Comparison of ENCODE assay signal across 29 cellular contexts in the genomic region with DNA sequence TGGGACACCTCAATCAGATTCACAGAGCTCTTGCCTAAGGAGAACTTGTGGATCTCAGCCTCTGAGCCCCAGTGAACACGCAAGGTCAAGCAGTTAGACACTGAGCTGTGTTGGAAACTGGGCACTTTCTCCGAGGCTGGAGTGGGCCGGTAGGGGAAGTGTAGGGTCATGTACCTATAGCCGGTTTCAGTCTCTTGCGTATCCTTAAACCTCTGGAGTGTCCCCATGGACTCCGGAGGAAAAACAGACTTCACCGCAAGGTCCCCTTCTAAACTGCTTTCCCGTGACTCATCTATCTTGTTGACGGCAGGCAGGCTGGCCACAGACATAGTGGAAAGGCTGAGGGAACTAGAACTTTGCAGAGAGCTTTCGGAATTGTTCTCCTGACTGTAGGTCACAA. TPM values are rescaled to one million over a fixed set of nuclear protein-coding genes. Genes with fewer than 3 reads are reported as not detected.
"Had no signal": no experiment of that assay in that cellular context is flagged by ENCODE, and none has a peak within 500 bp of the region (broad histone marks: within the 10 kb centered on the region; RNA-seq: fewer than 3 reads in every experiment).

No MANE protein-coding gene starts in this region.

- H3K36me3 ChIP-seq: colonic mucosa had no signal

- H3K27me3 ChIP-seq: breast epithelium, colonic mucosa, dorsolateral prefrontal cortex, tibial nerve had no signal

- H3K4me3 ChIP-seq: breast epithelium, colonic mucosa, dorsolateral prefrontal cortex, mucosa of descending colon, tibial nerve had no signal

- H3K4me3 Mint-ChIP-seq: activated CD4-positive, alpha-beta T cell treated with anti-CD3 and anti-CD28 coated beads, Interleukin-2, amount 10 ng/mL, durations not matched to agents 7 days and 5 days; activated CD8-positive, alpha-beta memory T cell treated with anti-CD3 and anti-CD28 coated beads, Interleukin-2, amount 10 ng/mL, durations not matched to agents 7 days and 5 days; activated CD8-positive, alpha-beta T cell treated with anti-CD3 and anti-CD28 coated beads for 36 hours; activated naive CD4-positive, alpha-beta T cell treated with anti-CD3 and anti-CD28 coated beads, Interleukin-2, amount 50 U/mL, for 24 hours; activated T-helper 1 cell treated with anti-CD3 and anti-CD28 coated beads, Interleukin-12 subunit alpha, Interleukin-12 subunit beta, Interleukin-2, Interleukin-4 antibody, amounts not matched to agents 30 ng/mL and 10 ng/mL and 1 ng/mL, durations not matched to agents 14 hours and 24 hours and 36 hours; central memory CD8-positive, alpha-beta T cell; effector memory CD8-positive, alpha-beta T cell; memory B cell; nephron progenitor cell; stimulated activated effector memory CD8-positive, alpha-beta T cell treated with anti-CD3 and anti-CD28 coated beads, Interleukin-12 subunit alpha, Interleukin-12 subunit beta, amount 100 ng/mL, for 72 hours; stimulated activated naive CD8-positive, alpha-beta T cell treated with anti-CD3 and anti-CD28 coated beads, Interleukin-15, amount 100 ng/mL, for 72 hours; T-helper 1 cell treated with Interleukin-12 subunit alpha and Interleukin-12 subunit beta and Interleukin-4 antibody, amounts not matched to agents 30 μg/mL and 1 μg/mL, for 36 hours had no signal

- H3K27ac ChIP-seq: breast epithelium, colonic mucosa, dorsolateral prefrontal cortex, tibial nerve had no signal

- H3K27ac Mint-ChIP-seq: activated CD4-positive, alpha-beta T cell treated with anti-CD3 and anti-CD28 coated beads, Interleukin-2, amount 10 ng/mL, durations not matched to agents 7 days and 5 days; activated CD8-positive, alpha-beta memory T cell treated with anti-CD3 and anti-CD28 coated beads, Interleukin-2, amount 10 ng/mL, durations not matched to agents 7 days and 5 days; activated CD8-positive, alpha-beta T cell treated with anti-CD3 and anti-CD28 coated beads for 36 hours; activated naive CD4-positive, alpha-beta T cell treated with anti-CD3 and anti-CD28 coated beads, Interleukin-2, amount 50 U/mL, for 24 hours; activated T-helper 1 cell treated with anti-CD3 and anti-CD28 coated beads, Interleukin-12 subunit alpha, Interleukin-12 subunit beta, Interleukin-2, Interleukin-4 antibody, amounts not matched to agents 30 ng/mL and 10 ng/mL and 1 ng/mL, durations not matched to agents 14 hours and 24 hours and 36 hours; effector memory CD8-positive, alpha-beta T cell; nephron progenitor cell; stimulated activated effector memory CD8-positive, alpha-beta T cell treated with anti-CD3 and anti-CD28 coated beads, Interleukin-12 subunit alpha, Interleukin-12 subunit beta, amount 100 ng/mL, for 72 hours; stimulated activated naive CD8-positive, alpha-beta T cell treated with anti-CD3 and anti-CD28 coated beads, Interleukin-15, amount 100 ng/mL, for 72 hours; T-helper 1 cell treated with Interleukin-12 subunit alpha and Interleukin-12 subunit beta and Interleukin-4 antibody, amounts not matched to agents 30 μg/mL and 1 μg/mL, for 36 hours had no signal

- H3K9me3 ChIP-seq: breast epithelium, colonic mucosa, mucosa of descending colon, tibial nerve had no signal

- H3K36me3 Mint-ChIP-seq: activated CD8-positive, alpha-beta memory T cell treated with anti-CD3 and anti-CD28 coated beads, Interleukin-2, amount 10 ng/mL, durations not matched to agents 7 days and 5 days; activated naive CD4-positive, alpha-beta T cell treated with anti-CD3 and anti-CD28 coated beads, Interleukin-2, amount 50 U/mL, for 24 hours had no signal

- DNase-seq: activated CD4-positive, alpha-beta T cell treated with anti-CD3 and anti-CD28 coated beads, Interleukin-2, amount 10 ng/mL, durations not matched to agents 7 days and 5 days; activated CD8-positive, alpha-beta memory T cell treated with anti-CD3 and anti-CD28 coated beads, Interleukin-2, amount 10 ng/mL, durations not matched to agents 7 days and 5 days; activated CD8-positive, alpha-beta T cell treated with anti-CD3 and anti-CD28 coated beads for 36 hours; activated gamma-delta T cell; activated T-cell treated with anti-CD3 and anti-CD28 coated beads for 4 hours; aorta; colonic mucosa; dorsolateral prefrontal cortex; effector memory CD8-positive, alpha-beta T cell; foreskin melanocyte; hippocampal formation; mucosa of descending colon; nephron progenitor cell; nucleus accumbens; small intestine; stimulated activated CD4-positive, alpha-beta T cell treated with anti-CD3 and anti-CD28 coated beads, Interleukin-2, amount 100 ng/mL, for 24 hours; stimulated activated naive CD8-positive, alpha-beta T cell treated with anti-CD3 and anti-CD28 coated beads, Interleukin-15, amount 100 ng/mL, for 72 hours; T1000 had no signal

- H3K27me3 Mint-ChIP-seq: activated CD4-positive, alpha-beta T cell treated with anti-CD3 and anti-CD28 coated beads, Interleukin-2, amount 10 ng/mL, durations not matched to agents 7 days and 5 days; activated CD8-positive, alpha-beta memory T cell treated with anti-CD3 and anti-CD28 coated beads, Interleukin-2, amount 10 ng/mL, durations not matched to agents 7 days and 5 days; activated CD8-positive, alpha-beta T cell treated with anti-CD3 and anti-CD28 coated beads for 36 hours; activated naive CD4-positive, alpha-beta T cell treated with anti-CD3 and anti-CD28 coated beads, Interleukin-2, amount 50 U/mL, for 24 hours; central memory CD8-positive, alpha-beta T cell; effector memory CD8-positive, alpha-beta T cell; memory B cell; stimulated activated naive CD8-positive, alpha-beta T cell treated with anti-CD3 and anti-CD28 coated beads, Interleukin-15, amount 100 ng/mL, for 72 hours had no signal

- FAIRE-seq: endothelial cell of umbilical vein, islet of Langerhans, small intestine, urothelium cell line had no signal

- H3K4me1 ChIP-seq: breast epithelium, colonic mucosa had no signal

- H3K9me3 Mint-ChIP-seq: activated CD4-positive, alpha-beta T cell treated with anti-CD3 and anti-CD28 coated beads, Interleukin-2, amount 10 ng/mL, durations not matched to agents 7 days and 5 days; activated CD8-positive, alpha-beta T cell treated with anti-CD3 and anti-CD28 coated beads for 36 hours; activated naive CD4-positive, alpha-beta T cell treated with anti-CD3 and anti-CD28 coated beads, Interleukin-2, amount 50 U/mL, for 24 hours; activated T-helper 1 cell treated with anti-CD3 and anti-CD28 coated beads, Interleukin-12 subunit alpha, Interleukin-12 subunit beta, Interleukin-2, Interleukin-4 antibody, amounts not matched to agents 30 ng/mL and 10 ng/mL and 1 ng/mL, durations not matched to agents 14 hours and 24 hours and 36 hours; central memory CD8-positive, alpha-beta T cell; effector memory CD8-positive, alpha-beta T cell; memory B cell; nephron progenitor cell; stimulated activated effector memory CD8-positive, alpha-beta T cell treated with anti-CD3 and anti-CD28 coated beads, Interleukin-12 subunit alpha, Interleukin-12 subunit beta, amount 100 ng/mL, for 72 hours; stimulated activated naive CD8-positive, alpha-beta T cell treated with anti-CD3 and anti-CD28 coated beads, Interleukin-15, amount 100 ng/mL, for 72 hours; T-helper 1 cell treated with Interleukin-12 subunit alpha and Interleukin-12 subunit beta and Interleukin-4 antibody, amounts not matched to agents 30 μg/mL and 1 μg/mL, for 36 hours had no signal

- H3K4me1 Mint-ChIP-seq: activated naive CD4-positive, alpha-beta T cell treated with anti-CD3 and anti-CD28 coated beads, Interleukin-2, amount 50 U/mL, for 24 hours; nephron progenitor cell; stimulated activated naive CD8-positive, alpha-beta T cell treated with anti-CD3 and anti-CD28 coated beads, Interleukin-15, amount 100 ng/mL, for 72 hours had no signal

RNA-seq across cellular contexts. Expression of a gene that starts 36.7 kb away (rescaled TPM):
- total RNA-seq: activated T-helper 1 cell treated with anti-CD3 and anti-CD28 coated beads, Interleukin-12 subunit alpha, Interleukin-12 subunit beta, Interleukin-2, Interleukin-4 antibody, amounts not matched to agents 30 ng/mL and 10 ng/mL and 1 ng/mL, durations not matched to agents 14 hours and 24 hours and 36 hours had no signal
